Comparison of ENCODE assay signal across 10 cellular contexts in the genomic region with DNA sequence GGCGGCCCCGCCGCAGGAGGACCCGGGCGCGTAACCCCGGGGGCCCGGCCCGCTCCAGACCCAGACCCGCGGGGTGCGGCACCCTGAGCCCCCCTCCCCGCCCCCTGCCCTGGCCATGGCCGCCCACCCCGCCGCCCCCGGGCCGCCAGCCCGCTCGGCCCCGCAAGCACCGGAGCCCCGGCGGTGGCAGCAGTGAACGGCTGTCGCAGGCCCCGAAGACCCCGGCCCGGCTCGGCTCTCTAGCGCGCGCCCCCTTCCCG. TPM values are rescaled to one million over a fixed set of nuclear protein-coding genes. Genes with fewer than 3 reads are reported as not detected.
DNase-seq lines count a peak whose midpoint lies in the region; ATAC-seq and TF ChIP-seq lines count a peak whose summit lies in the region.
"Had no signal": no experiment of that assay in that cellular context is flagged by ENCODE, and none has a peak within 500 bp of the region (broad histone marks: within the 10 kb centered on the region; RNA-seq: fewer than 3 reads in every experiment).

No MANE protein-coding gene starts in this region.

- H3K4me1 ChIP-seq in heart left ventricle (peaks cover 0 to 54% (median 33%) of the 10 kb centered on the region in 12 donors), lower lobe of right lung (peaks cover 51% of the 10 kb centered on the region), uterus (peaks cover 0 to 19% of the 10 kb centered on the region in 2 donors)

- H3K9me3 ChIP-seq in heart left ventricle (no peaks in the 10 kb centered on the region), lower lobe of right lung (no peaks in the 10 kb centered on the region), uterus (no peaks in the 10 kb centered on the region)

- ATAC-seq in heart left ventricle (no peak), Right ventricle myocardium inferior (no peak), lower lobe of right lung (no peak), HG02588 (IDR thresholded peaks at IDR 0.05; ENCODE audit: unreplicated experiment) (no peak)

- H3K27ac Mint-ChIP-seq in brain = no peak overlapping the region
- H3K27ac Mint-ChIP-seq: nephron progenitor cell had no signal

- H3K9me3 Mint-ChIP-seq in brain = peaks cover 0 to 10% (median 0%) of the 10 kb centered on the region in 5 experiments
- H3K9me3 Mint-ChIP-seq: nephron progenitor cell had no signal

- H3K4me3 Mint-ChIP-seq in brain = peak overlapping the region in 3 of 5 experiments; percentile 16 to 99 (median 33)

- TF ChIP-seq POLR2A in heart left ventricle (IDR thresholded peaks at IDR 0.05) = no peak
- no peak for TF ChIP-seq POLR2A in uterus (IDR thresholded peaks at IDR 0.05)

- TF ChIP-seq CTCF in heart left ventricle (IDR thresholded peaks at IDR 0.05) = no peak
- TF ChIP-seq CTCF in brain (conservative IDR thresholded peaks at IDR 0.05) = no peak
- TF ChIP-seq CTCF in lower lobe of right lung (IDR thresholded peaks at IDR 0.05) = no peak
- no peak for TF ChIP-seq CTCF in uterus (IDR thresholded peaks at IDR 0.05)

- H3K27me3 ChIP-seq in heart left ventricle (no peaks in the 10 kb centered on the region), lower lobe of right lung (ENCODE audit: low read depth) (no peaks in the 10 kb centered on the region), uterus (no peaks in the 10 kb centered on the region)

- intact Hi-C loops in heart left ventricle (cut with DNase I) (no loop called here), Right ventricle myocardium inferior (cut with DNase I) (no loop called here), lower lobe of right lung (cut with DNase I) (no loop called here), uterus (cut with DNase I; ENCODE audit: low total_unique reads) (no loop called here)

- 0 to 3% (median 0%) methylated on average over 9 to 34 of the region's 34 CpGs for WGBS in heart left ventricle, 4 donors

- H3K27me3 Mint-ChIP-seq in brain = peaks cover 12% of the 10 kb centered on the region

- peaks cover 0 to 31% (median 23%) of the 10 kb centered on the region in 9 donors for H3K36me3 ChIP-seq in heart left ventricle
- peaks cover 29% of the 10 kb centered on the region for H3K36me3 ChIP-seq in lower lobe of right lung
- no peaks in the 10 kb centered on the region for H3K36me3 ChIP-seq in uterus

- peak overlapping the region; percentile 64 to 97 (median 72) for H3K4me3 ChIP-seq in heart left ventricle
- H3K4me3 ChIP-seq in lower lobe of right lung = peak overlapping the region; percentile 64
- peak overlapping the region; percentile 40 to 80 for H3K4me3 ChIP-seq in uterus

- H3K27ac ChIP-seq in heart left ventricle = peak overlapping the region in 10 of 12 donors; percentile 18 to 79 (median 54)
- H3K27ac ChIP-seq in lower lobe of right lung = peak overlapping the region; percentile 78
- peak overlapping the region in 1 of 2 donors; percentile 43 for H3K27ac ChIP-seq in uterus

- peaks cover 40% of the 10 kb centered on the region for H3K36me3 Mint-ChIP-seq in brain

- H3K4me1 Mint-ChIP-seq in brain = peaks cover 66% of the 10 kb centered on the region

- no peak for DNase-seq in heart left ventricle
- DNase-seq in Right ventricle myocardium inferior (ENCODE audit: missing footprints) = no peak
- DNase-seq in lower lobe of right lung = no peak
- no peak for DNase-seq in uterus
- DNase-seq in MV-4-11 (lab: John Stamatoyannopoulos, UW) = no peak
- DNase-seq in RKO (ENCODE audit: low spot score) = no peak
- DNase-seq: KG1 had no signal

RNA-seq across cellular contexts. Expression of a gene that starts 0.2 kb away (rescaled TPM):
- total RNA-seq in heart left ventricle = 10 to 100 TPM; 11.3 to 18.9 (median 13.3) TPM
- 10 to 100 TPM; 13.6 to 15.8 TPM for polyA plus RNA-seq in heart left ventricle
- total RNA-seq in Right ventricle myocardium inferior = 14.5 TPM
- polyA plus RNA-seq in brain (ENCODE audit: insufficient read depth, low read depth, low replicate concordance) = 26.0 TPM
- total RNA-seq in lower lobe of right lung = 20.0 TPM
- 1 to 10 TPM in 3 of 4 donors, not detected in 1; 5.1 to 7.6 (median 6.8) TPM for total RNA-seq in uterus

RNA-seq across cellular contexts. Expression of a gene that starts 3.0 kb away (rescaled TPM):
- total RNA-seq in heart left ventricle (10 to 100 TPM; 38.1 to 62.1 (median 50.2) TPM), Right ventricle myocardium inferior (42.3 TPM), lower lobe of right lung (68.4 TPM), uterus (100 to 1,000 TPM in 2 of 4 donors, 10 to 100 TPM in 2; 60.0 to 190 (median 110) TPM)
- polyA plus RNA-seq in heart left ventricle (10 to 100 TPM; 23.4 to 81.9 TPM), brain (ENCODE audit: insufficient read depth, low read depth, low replicate concordance) (240 TPM)

RNA-seq across cellular contexts. Expression of a gene that starts 10.3 kb away (rescaled TPM):
- total RNA-seq in heart left ventricle (10 to 100 TPM; 27.2 to 59.3 (median 31.4) TPM), Right ventricle myocardium inferior (27.9 TPM), lower lobe of right lung (41.1 TPM), uterus (100 to 1,000 TPM in 1 of 4 donors, 10 to 100 TPM in 3; 38.2 to 103 (median 51.0) TPM)
- polyA plus RNA-seq in heart left ventricle (10 to 100 TPM; 31.1 to 41.2 TPM), brain (ENCODE audit: insufficient read depth, low read depth, low replicate concordance) (38.4 TPM)

RNA-seq across cellular contexts. Expression of a gene that starts 11.8 kb away (rescaled TPM):
- under 1 TPM in 5 of 9 donors, not detected in 4; 0.16 to 0.77 (median 0.19) TPM for total RNA-seq in heart left ventricle
- under 1 TPM; 0.11 to 0.19 TPM for polyA plus RNA-seq in heart left ventricle
- total RNA-seq in Right ventricle myocardium inferior = 0.49 TPM
- polyA plus RNA-seq in brain (ENCODE audit: insufficient read depth, low read depth, low replicate concordance) = not detected
- 1.1 TPM for total RNA-seq in lower lobe of right lung
- total RNA-seq in uterus = 1 to 10 TPM in 1 of 4 donors, under 1 TPM in 1, not detected in 2; 0.28 to 1.2 TPM

RNA-seq across cellular contexts. Expression of a gene that starts 16.6 kb away (rescaled TPM):
- total RNA-seq in heart left ventricle = 10 to 100 TPM in 2 of 9 donors, 1 to 10 TPM in 7; 4.2 to 12.0 (median 5.5) TPM
- polyA plus RNA-seq in heart left ventricle = 1 to 10 TPM; 3.9 to 8.6 TPM
- 7.8 TPM for total RNA-seq in Right ventricle myocardium inferior
- 37.8 TPM for polyA plus RNA-seq in brain (ENCODE audit: insufficient read depth, low read depth, low replicate concordance)
- 5.7 TPM for total RNA-seq in lower lobe of right lung
- 1 to 10 TPM in 3 of 4 donors, under 1 TPM in 1; 0.29 to 6.3 (median 2.6) TPM for total RNA-seq in uterus
